12 cellular contexts compared by ENCODE assay signal in the genomic region with DNA sequence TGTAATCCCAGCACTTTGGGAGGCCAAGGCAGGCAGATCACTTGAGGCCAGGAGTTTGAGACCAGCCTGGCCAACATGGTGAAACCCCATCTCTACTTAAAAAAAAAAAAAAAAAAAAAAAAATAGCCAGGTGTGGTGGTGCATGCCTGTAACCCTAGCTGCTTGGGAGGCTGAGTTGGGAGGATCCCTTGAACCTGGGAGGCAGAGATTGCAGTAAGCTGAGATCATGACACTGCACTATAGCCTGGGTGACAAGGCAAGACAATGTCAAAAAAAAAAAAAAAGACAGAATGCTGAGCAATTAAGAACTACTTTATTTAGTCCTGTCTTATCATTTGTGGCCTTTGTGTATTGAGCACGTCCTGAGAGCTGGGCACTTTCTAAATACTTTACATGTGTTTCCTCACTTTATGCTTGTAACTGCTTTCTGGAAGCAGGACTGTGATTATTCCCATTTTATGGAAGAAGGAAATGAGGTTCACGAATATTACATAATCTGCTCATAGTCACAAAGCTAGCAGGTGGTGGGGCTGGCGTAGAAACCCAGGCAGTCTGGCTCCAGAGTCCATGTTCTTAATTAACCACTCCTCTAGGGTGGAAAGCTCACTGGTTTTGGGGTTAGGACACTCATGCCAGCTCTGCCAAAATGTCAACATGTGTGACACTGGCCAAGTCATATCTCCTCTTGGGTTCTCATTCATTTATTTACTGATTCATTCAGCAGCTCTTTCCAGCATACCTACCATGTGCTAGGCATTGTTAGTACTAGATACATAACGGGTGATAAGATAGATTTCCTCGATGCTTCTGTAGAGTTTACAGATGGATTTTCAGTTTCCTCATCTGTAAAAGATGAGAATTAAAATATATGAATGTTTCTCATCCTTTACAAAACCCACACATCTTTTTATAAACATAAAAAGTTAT. TPM values are rescaled to one million over a fixed set of nuclear protein-coding genes. Genes with fewer than 3 reads are reported as not detected.
DNase-seq lines count a peak whose midpoint lies in the region; ATAC-seq and TF ChIP-seq lines count a peak whose summit lies in the region.
"Had no signal": no experiment of that assay in that cellular context is flagged by ENCODE, and none has a peak within 500 bp of the region (broad histone marks: within the 10 kb centered on the region; RNA-seq: fewer than 3 reads in every experiment).

No MANE protein-coding gene starts in this region.

- no peaks in the 10 kb centered on the region for H3K9me3 ChIP-seq in suprapubic skin

- H3K4me1 Mint-ChIP-seq in activated CD4-positive, alpha-beta T cell treated with anti-CD3 and anti-CD28 coated beads, Interleukin-2, amount 10 ng/mL, durations not matched to agents 7 days and 5 days = peaks cover 4% of the 10 kb centered on the region

- H3K4me3 ChIP-seq in astrocyte of the spinal cord (ENCODE audit: low read depth, low read length) = no peak overlapping the region
- no peak overlapping the region for H3K4me3 ChIP-seq in suprapubic skin

- POLR2A ChIA-PET in activated CD4-positive, alpha-beta T cell treated with anti-CD3 and anti-CD28 coated beads, Interleukin-2, amount 10 ng/mL, durations not matched to agents 7 days and 5 days (lab: Charles Lee) = no interaction called here

- WGBS in suprapubic skin = 27% methylated on average over 5 of the region's 5 CpGs

- TF ChIP-seq POLR2A in suprapubic skin (IDR thresholded peaks at IDR 0.05) = no peak

- H3K27me3 ChIP-seq in suprapubic skin = no peaks in the 10 kb centered on the region

- peaks cover 51% of the 10 kb centered on the region for H3K4me1 ChIP-seq in suprapubic skin

- no peaks in the 10 kb centered on the region for H3K9me3 Mint-ChIP-seq in activated CD4-positive, alpha-beta T cell treated with anti-CD3 and anti-CD28 coated beads, Interleukin-2, amount 10 ng/mL, durations not matched to agents 7 days and 5 days

- no peak for TF ChIP-seq EP300 in suprapubic skin (IDR thresholded peaks at IDR 0.05)

- ATAC-seq in left ventricle myocardium superior = peak; percentile 44

- H3K36me3 ChIP-seq in suprapubic skin = no peaks in the 10 kb centered on the region
- H3K36me3 ChIP-seq: WERI-Rb-1 had no signal

- intact Hi-C loops in left ventricle myocardium superior (cut with micrococcal nuclease) = no loop called here

- DNase-seq in HS-5 (ENCODE audit: low read depth) (peak; percentile 50), astrocyte of the spinal cord (ENCODE audit: low read depth, low spot score) (peak; percentile 27), left ventricle myocardium superior (peak; percentile 50), suprapubic skin (ENCODE audit: low spot score in 2 of 2) (no peak), activated T-cell treated with anti-CD3 and anti-CD28 coated beads for 4 hours (no peak), NCI-H1930 (lab: John Stamatoyannopoulos, UW) (no peak), T-helper 2 cell (no peak)
- DNase-seq in activated CD4-positive, alpha-beta T cell treated with anti-CD3 and anti-CD28 coated beads, Interleukin-2, amount 10 ng/mL, durations not matched to agents 7 days and 5 days = no peak
- DNase-seq: activated effector memory CD4-positive, alpha-beta T cell treated with Interleukin-2 at 50 U/mL for 16 hours; cortex of kidney; NCI-H1092 treated with DMSO at 0.1 percent for 48 hours; WERI-Rb-1 had no signal

- H3K27me3 Mint-ChIP-seq in activated CD4-positive, alpha-beta T cell treated with anti-CD3 and anti-CD28 coated beads, Interleukin-2, amount 10 ng/mL, durations not matched to agents 7 days and 5 days = peaks cover 10% of the 10 kb centered on the region

- CTCF ChIA-PET in activated CD4-positive, alpha-beta T cell treated with anti-CD3 and anti-CD28 coated beads, Interleukin-2, amount 10 ng/mL, durations not matched to agents 7 days and 5 days (lab: Charles Lee) = interaction anchor here (1.7 kb wide), 1 partner anchor 12 kb away, joined by 3 read pairs; no protein-coding TSS in a partner anchor

- no peak for TF ChIP-seq CTCF in astrocyte of the spinal cord (IDR thresholded peaks at IDR 0.05; ENCODE audit: low read depth, low read length)
- TF ChIP-seq CTCF in suprapubic skin (IDR thresholded peaks at IDR 0.05) = no peak

- H3K4me3 Mint-ChIP-seq in activated CD4-positive, alpha-beta T cell treated with anti-CD3 and anti-CD28 coated beads, Interleukin-2, amount 10 ng/mL, durations not matched to agents 7 days and 5 days = no peak overlapping the region

- H3K36me3 Mint-ChIP-seq in activated CD4-positive, alpha-beta T cell treated with anti-CD3 and anti-CD28 coated beads, Interleukin-2, amount 10 ng/mL, durations not matched to agents 7 days and 5 days (ENCODE audit: low read depth) = no peaks in the 10 kb centered on the region

- H3K27ac Mint-ChIP-seq in activated CD4-positive, alpha-beta T cell treated with anti-CD3 and anti-CD28 coated beads, Interleukin-2, amount 10 ng/mL, durations not matched to agents 7 days and 5 days = no peak overlapping the region

- H3K27ac ChIP-seq in suprapubic skin = peak overlapping the region; percentile 59
- H3K27ac ChIP-seq: WERI-Rb-1 had no signal

- in situ Hi-C loops in astrocyte of the spinal cord (cut with HindIII; ENCODE audit: low sequenced_read_pairs) = no loop called here

RNA-seq across cellular contexts. Expression of gene DDR2, which starts 57.7 kb away (rescaled TPM):
- total RNA-seq in left ventricle myocardium superior (26.1 TPM), suprapubic skin (10 to 100 TPM in 2 of 4 donors, 1 to 10 TPM in 2; 7.7 to 50.2 (median 13.8) TPM)
- under 1 TPM; 0.02 to 0.35 TPM for total RNA-seq in activated CD4-positive, alpha-beta T cell treated with anti-CD3 and anti-CD28 coated beads, Interleukin-2, amount 10 ng/mL, durations not matched to agents 7 days and 5 days

Comparison
In these comparisons a context has a peak if more than half of its experiments do, and no peak if none do; other contexts are left out.
1. DNase-seq: peak in HS-5 (single experiment), astrocyte of the spinal cord (single experiment) and left ventricle myocardium superior (single experiment); none in suprapubic skin (0 of 2), activated T-cell treated with anti-CD3 and anti-CD28 coated beads for 4 hours (single experiment), NCI-H1930 (0 of 2), activated CD4-positive, alpha-beta T cell treated with anti-CD3 and anti-CD28 coated beads, Interleukin-2, amount 10 ng/mL, durations not matched to agents 7 days and 5 days (single experiment) and T-helper 2 cell (0 of 5).
2. RNA of gene DDR2, which starts 57.7 kb away (total RNA-seq): 26.1 TPM in left ventricle myocardium superior (single experiment) and 7.7 to 50.2 TPM in suprapubic skin; 0.02 to 0.35 TPM in activated CD4-positive, alpha-beta T cell treated with anti-CD3 and anti-CD28 coated beads, Interleukin-2, amount 10 ng/mL, durations not matched to agents 7 days and 5 days; every median in the first group is over 4 times any median in the second.